ENCODE assay signal across 31 cellular contexts in the genomic region with DNA sequence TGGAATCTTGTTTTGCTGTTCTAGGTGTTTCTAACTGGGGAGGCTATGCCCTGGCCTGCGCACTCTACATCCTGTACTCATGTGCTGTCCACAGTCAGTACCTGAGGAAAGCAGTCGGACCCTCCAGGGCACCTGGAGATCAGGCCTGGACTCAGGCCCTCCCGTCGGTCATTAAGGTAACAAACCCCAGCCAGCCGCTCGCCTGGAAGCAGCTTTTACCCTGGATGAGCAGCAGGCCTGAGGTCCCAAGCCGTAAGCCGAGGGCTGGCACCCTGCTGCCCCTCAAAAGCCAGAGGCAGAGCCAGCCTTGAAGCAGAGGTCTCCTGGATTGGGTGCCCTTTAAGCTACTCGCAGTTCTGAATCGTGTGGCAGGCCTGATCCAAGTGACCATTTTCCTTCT. TPM values are rescaled to one million over a fixed set of nuclear protein-coding genes. Genes with fewer than 3 reads are reported as not detected.
"Had no signal": no experiment of that assay in that cellular context is flagged by ENCODE, and none has a peak within 500 bp of the region (broad histone marks: within the 10 kb centered on the region; RNA-seq: fewer than 3 reads in every experiment).

No MANE protein-coding gene starts in this region.

- H3K9me3 ChIP-seq: body of pancreas, SK-N-SH had no signal

- H3K27ac ChIP-seq: ascending aorta, body of pancreas, KMS-11, SJCRH30, VCaP had no signal

- H3K4me2 ChIP-seq: KMS-11, SK-N-SH had no signal

- DNase-seq: activated CD4-positive, alpha-beta memory T cell treated with anti-CD3 and anti-CD28 coated beads, Interleukin-2, amount 10 ng/mL, durations not matched to agents 7 days and 5 days; activated CD4-positive, alpha-beta T cell treated with anti-CD3 and anti-CD28 coated beads, Interleukin-2, amount 50 U/mL, for 1 hour; activated CD4-positive, CD25-positive, alpha-beta regulatory T cell; activated CD8-positive, alpha-beta memory T cell treated with anti-CD3 and anti-CD28 coated beads, Interleukin-2, amount 50 U/mL, for 48 hours; activated effector memory CD4-positive, alpha-beta T cell treated with anti-CD3 and anti-CD28 coated beads, Interleukin-2, amount 50 U/mL, for 16 hours; activated naive CD4-positive, alpha-beta T cell treated with Interleukin-2 at 50 U/mL for 16 hours; activated naive CD8-positive, alpha-beta T cell treated with anti-CD3 and anti-CD28 coated beads, Interleukin-2, amount 50 U/mL, for 24 hours; activated T-cell treated with anti-CD3 and anti-CD28 coated beads, Interleukin-2, amount 50 U/mL, for 1 hour; amniotic stem cell; body of pancreas; central memory CD4-positive, alpha-beta T cell; NCI-H1092; NCI-H1417; NCI-H1930; NCI-H2171; NCI-H2227 treated with DMSO at 0.1 percent for 48 hours; NCI-H446 treated with DMSO at 0.1 percent for 48 hours; NCI-H526; NCI-H774; OCI-M1; Right ventricle myocardium superior; RPMI8226; SJCRH30; SK-N-SH had no signal

- H3K27me3 Mint-ChIP-seq: activated CD4-positive, alpha-beta memory T cell treated with anti-CD3 and anti-CD28 coated beads, Interleukin-2, amount 10 ng/mL, durations not matched to agents 7 days and 5 days; activated naive CD8-positive, alpha-beta T cell treated with anti-CD3 and anti-CD28 coated beads, Interleukin-2, amount 50 U/mL, for 24 hours; IgD-negative memory B cell had no signal

- H3K4me1 ChIP-seq: ascending aorta, body of pancreas, SJCRH30 had no signal

- FAIRE-seq: bronchial epithelial cell had no signal

- H3K9me3 Mint-ChIP-seq: activated CD4-positive, alpha-beta memory T cell treated with anti-CD3 and anti-CD28 coated beads, Interleukin-2, amount 10 ng/mL, durations not matched to agents 7 days and 5 days; activated naive CD4-positive, alpha-beta T cell treated with anti-CD3 and anti-CD28 coated beads, Interleukin-2, amount 50 U/mL, for 72 hours; activated naive CD8-positive, alpha-beta T cell treated with anti-CD3 and anti-CD28 coated beads, Interleukin-2, amount 50 U/mL, for 24 hours; IgD-negative memory B cell had no signal

- H3K4me3 ChIP-seq: ascending aorta, body of pancreas, SJCRH30 had no signal

- H3K9ac ChIP-seq: KMS-11, SK-N-SH had no signal

- H3K4me3 Mint-ChIP-seq: activated CD4-positive, alpha-beta memory T cell treated with anti-CD3 and anti-CD28 coated beads, Interleukin-2, amount 10 ng/mL, durations not matched to agents 7 days and 5 days; activated naive CD8-positive, alpha-beta T cell treated with anti-CD3 and anti-CD28 coated beads, Interleukin-2, amount 50 U/mL, for 24 hours; IgD-negative memory B cell had no signal

- H3K27ac Mint-ChIP-seq: activated CD4-positive, alpha-beta memory T cell treated with anti-CD3 and anti-CD28 coated beads, Interleukin-2, amount 10 ng/mL, durations not matched to agents 7 days and 5 days had no signal

- ATAC-seq: activated naive CD4-positive, alpha-beta T cell treated with anti-CD3 and anti-CD28 coated beads, Interleukin-2, amount 50 U/mL, for 72 hours; activated naive CD8-positive, alpha-beta T cell treated with anti-CD3 and anti-CD28 coated beads, Interleukin-2, amount 50 U/mL, for 24 hours; body of pancreas; Panc1 had no signal

- H3K27me3 ChIP-seq: ascending aorta, body of pancreas, SJCRH30 had no signal

RNA-seq across cellular contexts. Expression of a gene that starts 29.1 kb away (rescaled TPM):
- total RNA-seq: ascending aorta, SJCRH30 had no signal
